In the genomic region with DNA sequence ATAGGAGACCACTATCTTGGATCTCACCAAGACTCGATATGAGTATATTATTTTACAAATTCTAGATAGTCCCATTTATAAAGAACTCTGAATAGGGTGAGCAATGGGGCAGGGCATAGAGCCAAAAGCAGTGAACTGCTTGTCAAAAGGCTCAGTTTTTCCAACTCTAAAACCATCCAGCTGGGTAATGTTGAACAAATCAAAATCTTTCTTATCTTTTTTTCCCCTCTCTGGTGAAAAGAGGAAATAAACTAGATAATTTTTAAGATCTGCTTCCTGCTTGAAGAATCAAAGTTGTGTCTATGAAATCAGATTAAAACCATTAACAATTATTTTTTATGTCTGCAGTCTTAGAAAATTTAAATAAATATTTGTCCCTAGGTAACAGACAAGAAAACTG, we compare ENCODE assay signal across 11 cellular contexts.
DNase-seq lines count a peak whose midpoint lies in the region; ATAC-seq and TF ChIP-seq lines count a peak whose summit lies in the region.
"Had no signal": no experiment of that assay in that cellular context is flagged by ENCODE, and none has a peak within 500 bp of the region (broad histone marks: within the 10 kb centered on the region; RNA-seq: fewer than 3 reads in every experiment).

No MANE protein-coding gene starts in this region.

- peaks cover 14% of the 10 kb centered on the region for H3F3A ChIP-seq in PC-3 (ENCODE audit: low read length, unreplicated experiment)

- peaks cover 65% of the 10 kb centered on the region for H3K4me1 ChIP-seq in PC-3 (ENCODE audit: insufficient read depth, low read length)

- peak overlapping the region; percentile 4 for H3K4me3 Mint-ChIP-seq in nephron progenitor cell
- H3K4me3 Mint-ChIP-seq: T-helper 1 cell treated with Interleukin-12 subunit alpha and Interleukin-12 subunit beta and Interleukin-4 antibody, amounts not matched to agents 30 μg/mL and 1 μg/mL, for 36 hours had no signal

- peak overlapping the region; percentile 12 for H3K4me3 ChIP-seq in PC-3 (ENCODE audit: low read length)

- CTCF ChIA-PET in PC-3 (lab: Charles Lee): interaction anchor here (1.0 to 1.5 kb wide), 3 partner anchors 20 to 533 kb away, joined by 4 to 7 read pairs (median 6); no protein-coding TSS in a partner anchor

- H3K27ac Mint-ChIP-seq in nephron progenitor cell: peak overlapping the region; percentile 84
- H3K27ac Mint-ChIP-seq: T-helper 1 cell treated with Interleukin-12 subunit alpha and Interleukin-12 subunit beta and Interleukin-4 antibody, amounts not matched to agents 30 μg/mL and 1 μg/mL, for 36 hours had no signal

- POLR2A ChIA-PET in PC-3 (lab: Charles Lee; ENCODE audit: unreplicated experiment): interaction anchor here (0.6 kb wide), 1 partner anchor 31 kb away, joined by 4 read pairs; no protein-coding TSS in a partner anchor

- H2AFZ ChIP-seq in PC-3 (ENCODE audit: low read length): no peak overlapping the region

- H3K36me3 ChIP-seq in PC-3 (ENCODE audit: low read depth, low read length): no peaks in the 10 kb centered on the region

- BruUV-seq in PC-3 (replicated peaks; lab: Mats Ljungman, UMichigan): TSS peak; percentile 82

- peaks cover 8% of the 10 kb centered on the region for H3K9me3 Mint-ChIP-seq in nephron progenitor cell

- no peaks in the 10 kb centered on the region for H3K9me3 ChIP-seq in PC-3 (ENCODE audit: low read length)

- H3K27me3 ChIP-seq in PC-3 (ENCODE audit: low read length): no peaks in the 10 kb centered on the region

- no peaks in the 10 kb centered on the region for H3K9me2 ChIP-seq in PC-3 (replicated peaks; ENCODE audit: low read length)

- H3K79me2 ChIP-seq in PC-3 (ENCODE audit: low read length): no peaks in the 10 kb centered on the region

- peaks cover 59% of the 10 kb centered on the region for H3K4me1 Mint-ChIP-seq in nephron progenitor cell

- no peaks in the 10 kb centered on the region for H4K20me1 ChIP-seq in PC-3 (ENCODE audit: low read length)

- DNase-seq in ACHN (peak; percentile 39), PC-3 (peak; percentile 79), epithelial cell of prostate (ENCODE audit: low read depth, low spot score) (no peak), nephron progenitor cell (no peak), NCI-H774 (lab: John Stamatoyannopoulos, UW) (no peak), ureter (ENCODE audit: low spot score) (no peak), GM20000 (ENCODE audit: low spot score) (no peak), DMS79 (lab: John Stamatoyannopoulos, UW) (no peak)
- DNase-seq: DMS153, NCI-H1417 treated with DMSO at 0.1 percent for 48 hours had no signal

- intact Hi-C loops in PC-3 (cut with micrococcal nuclease): no loop called here

- no peaks in the 10 kb centered on the region for H3K36me3 Mint-ChIP-seq in nephron progenitor cell (ENCODE audit: low read depth)

- in situ Hi-C loops in ACHN (cut with HindIII; ENCODE audit: low pct_ligation_motif_present, low pct_unique_long_range_greater_than_20kb, low sequenced_read_pairs): loop anchor here (25.0 kb wide), 1 partner anchor 487 kb away; no protein-coding TSS in a partner anchor

- peak; percentile 18 for ATAC-seq in PC-3

- peak overlapping the region; percentile 91 for H3K27ac ChIP-seq in PC-3 (ENCODE audit: low read length)
- peak overlapping the region; percentile 90 for H3K27ac ChIP-seq in epithelial cell of prostate

- peaks cover 3% of the 10 kb centered on the region for H3K27me3 Mint-ChIP-seq in nephron progenitor cell (ENCODE audit: low read depth, poor library complexity)

- peak overlapping the region; percentile 63 for H3K9ac ChIP-seq in PC-3 (ENCODE audit: low read length)

- peak overlapping the region; percentile 70 for H3K4me2 ChIP-seq in PC-3 (ENCODE audit: low read length)

- TF ChIP-seq CTCF in PC-3 (conservative IDR thresholded peaks at IDR 0.05; ENCODE audit: low read depth, low read length): no peak
- no peak for TF ChIP-seq CTCF in nephron progenitor cell (IDR thresholded peaks at IDR 0.05)
- TF ChIP-seq CTCF in GM20000 (IDR thresholded peaks at IDR 0.05; ENCODE audit: extremely low read depth, missing control alignments): no peak

Comparison
In these comparisons a context has a peak if more than half of its experiments do, and no peak if none do; other contexts are left out.
1. DNase-seq: peak in ACHN (single experiment) and PC-3 (single experiment); none in epithelial cell of prostate (single experiment), nephron progenitor cell (single experiment), NCI-H774 (single experiment), ureter (single experiment), GM20000 (single experiment) and DMS79 (single experiment).